13 cellular contexts compared by ENCODE assay signal in genomic region chr18:44458777-44459176, GRCh38.
A peak's percentile ranks its signal among the peaks of the same experiment; 100 is the strongest.
DNase-seq lines count a peak whose midpoint lies in the region; TF ChIP-seq lines count a peak whose summit lies in the region.
"Had no signal": no experiment of that assay in that cellular context is flagged by ENCODE, and none has a peak within 500 bp of the region (broad histone marks: within the 10 kb centered on the region; RNA-seq: fewer than 3 reads in every experiment).

No MANE protein-coding gene starts in this region.

- CTCF ChIA-PET in SK-N-SH (lab: Yijun Ruan, JAX): no interaction called here
- CTCF ChIA-PET in activated CD4-positive, alpha-beta memory T cell treated with anti-CD3 and anti-CD28 coated beads for 36 hours (lab: Charles Lee): no interaction called here

- H2AFZ ChIP-seq in GM23248: no peak overlapping the region
- no peak overlapping the region for H2AFZ ChIP-seq in SK-N-SH (ENCODE audit: low read depth)
- H2AFZ ChIP-seq in smooth muscle cell (ENCODE audit: low read depth): no peak overlapping the region
- H2AFZ ChIP-seq in neuronal stem cell (ENCODE audit: low read length): no peak overlapping the region
- H2AFZ ChIP-seq: PC-9 had no signal

- H3K36me3 ChIP-seq in GM23248 (ENCODE audit: low read depth): no peaks in the 10 kb centered on the region
- no peaks in the 10 kb centered on the region for H3K36me3 ChIP-seq in SK-N-SH (replicated peaks in 1 of 2; ENCODE audit: control insufficient read depth in 1 of 2, insufficient read depth in 2 of 2, low read length in 1 of 2)
- no peaks in the 10 kb centered on the region for H3K36me3 ChIP-seq in smooth muscle cell (ENCODE audit: low read depth)
- H3K36me3 ChIP-seq in neuronal stem cell (replicated peaks in 1 of 2; ENCODE audit: control insufficient read depth in 2 of 2, insufficient read depth in 2 of 2, low read length in 2 of 2): no peaks in the 10 kb centered on the region
- H3K36me3 ChIP-seq: gastrocnemius medialis had no signal

- TF ChIP-seq EP300 in SK-N-SH (IDR thresholded peaks at IDR 0.05; ENCODE audit: borderline replicate concordance in 1 of 2, low read depth in 1 of 2, low read length in 1 of 2): no peak; a peak in 1 of 4 replicates

- H3K27ac Mint-ChIP-seq in activated CD4-positive, alpha-beta memory T cell treated with anti-CD3 and anti-CD28 coated beads for 36 hours: no peak overlapping the region
- H3K27ac Mint-ChIP-seq: stimulated activated naive CD8-positive, alpha-beta T cell treated with anti-CD3 and anti-CD28 coated beads, Interleukin-15, Interleukin-2, amounts not matched to agents 100 ng/mL and 50 ng/mL, for 24 hours had no signal

- H3K9me2 ChIP-seq in GM23248 (ENCODE audit: insufficient read depth) (no peaks in the 10 kb centered on the region), SK-N-SH (no peaks in the 10 kb centered on the region)

- TF ChIP-seq RAD21 in SK-N-SH (IDR thresholded peaks at IDR 0.05; ENCODE audit: low read length): no peak

- no peak overlapping the region for H3K4me2 ChIP-seq in GM23248 (ENCODE audit: unreplicated experiment)
- no peak overlapping the region for H3K4me2 ChIP-seq in SK-N-SH
- H3K4me2 ChIP-seq in smooth muscle cell: no peak overlapping the region
- no peak overlapping the region for H3K4me2 ChIP-seq in neuronal stem cell (ENCODE audit: insufficient read depth, low read length, poor library complexity, severe bottlenecking)
- H3K4me2 ChIP-seq: PC-9 had no signal

- H3K4me1 ChIP-seq in GM23248 (ENCODE audit: insufficient read depth): 0 out of 2 replicates have a peak, but pooled peaks cover 5% of the 10 kb centered on the region
- H3K4me1 ChIP-seq in SK-N-SH (ENCODE audit: control insufficient read depth in 1 of 2, insufficient read depth in 2 of 2, low read depth in 1 of 2, low read length in 1 of 2): peaks cover 0 to 2% of the 10 kb centered on the region in 2 experiments; a peak in 1 of 4 replicates
- H3K4me1 ChIP-seq in smooth muscle cell (ENCODE audit: low read depth): no peaks in the 10 kb centered on the region
- no peaks in the 10 kb centered on the region for H3K4me1 ChIP-seq in neuronal stem cell (ENCODE audit: control insufficient read depth in 2 of 2, insufficient read depth in 1 of 2, low read depth in 1 of 2, low read length in 2 of 2)
- H3K4me1 ChIP-seq: body of pancreas, gastrocnemius medialis had no signal

- H3K27ac ChIP-seq in GM23248 (no peak overlapping the region; the same call in 1 of the 2 replicates), SK-N-SH (ENCODE audit: low read depth in 2 of 2, low read length in 1 of 2) (peak overlapping the region in 1 of 2 experiments; percentile 27; a peak in 2 of 4 replicates), smooth muscle cell (ENCODE audit: low read depth) (peak overlapping the region; percentile 51), neuronal stem cell (replicated peaks; ENCODE audit: low read length) (no peak overlapping the region)
- H3K27ac ChIP-seq: body of pancreas, gastrocnemius medialis, PC-9 had no signal

- WGBS in GM23248 (ENCODE audit: low coverage in 1 of 2, low lambda C conversion rate in 2 of 2, missing lambda C conversion rate in 2 of 2), 2 experiments: 39 to 52% methylated on average over 2 of the region's 2 CpGs
- 48% methylated on average over 2 of the region's 2 CpGs for WGBS in SK-N-SH (ENCODE audit: low lambda C conversion rate)
- WGBS in smooth muscle cell (ENCODE audit: low lambda C conversion rate): 28% methylated on average over 2 of the region's 2 CpGs
- no CpG with 5 or more reads among the region's 2 CpGs for WGBS in neuronal stem cell (ENCODE audit: extremely low coverage in 2 of 2, insufficient read length in 2 of 2, insufficient replicate concordance in 1 of 2), 2 donors

- H2BK120ac ChIP-seq in neuronal stem cell (ENCODE audit: low read depth, low read length): no peak overlapping the region

- H4K91ac ChIP-seq in neuronal stem cell (ENCODE audit: low read depth, low read length, poor library complexity): no peak overlapping the region

- H3K23ac ChIP-seq in neuronal stem cell (ENCODE audit: low read depth, low read length, poor library complexity): no peak overlapping the region

- no peaks in the 10 kb centered on the region for H3K9me3 Mint-ChIP-seq in activated CD4-positive, alpha-beta memory T cell treated with anti-CD3 and anti-CD28 coated beads for 36 hours

- no peaks in the 10 kb centered on the region for H3K79me2 ChIP-seq in GM23248 (ENCODE audit: insufficient read depth)
- H3K79me2 ChIP-seq in SK-N-SH (ENCODE audit: insufficient read depth): no peaks in the 10 kb centered on the region
- no peaks in the 10 kb centered on the region for H3K79me2 ChIP-seq in smooth muscle cell (ENCODE audit: low read depth)

- H3K9ac ChIP-seq in GM23248 (no peak overlapping the region), SK-N-SH (no peak overlapping the region), smooth muscle cell (ENCODE audit: low read depth) (no peak overlapping the region), neuronal stem cell (ENCODE audit: low read depth, low read length, poor library complexity) (no peak overlapping the region)

- H3K9me3 ChIP-seq in GM23248 (ENCODE audit: low read depth) (no peaks in the 10 kb centered on the region), SK-N-SH (no peaks in the 10 kb centered on the region), smooth muscle cell (replicated peaks; ENCODE audit: low read depth) (no peaks in the 10 kb centered on the region), neuronal stem cell (replicated peaks in 1 of 2; ENCODE audit: control insufficient read depth in 2 of 2, insufficient read depth in 1 of 2, low read depth in 1 of 2, low read length in 2 of 2) (no peaks in the 10 kb centered on the region)
- H3K9me3 ChIP-seq: body of pancreas, gastrocnemius medialis had no signal

- H3K4me3 ChIP-seq in GM23248 (no peak overlapping the region), SK-N-SH (ENCODE audit: low read depth in 2 of 2, low read length in 1 of 2) (no peak overlapping the region), fibroblast of mammary gland (ENCODE audit: control insufficient read depth, low read depth, low read length) (no peak overlapping the region), smooth muscle cell (no peak overlapping the region), neuronal stem cell (ENCODE audit: low read length in 2 of 2) (no peak overlapping the region)
- H3K4me3 ChIP-seq: body of pancreas, gastrocnemius medialis, PC-9 had no signal

- TF ChIP-seq CTCF in SK-N-SH (IDR thresholded peaks at IDR 0.05) (peak; percentile 44), fibroblast of mammary gland (conservative IDR thresholded peaks at IDR 0.05; ENCODE audit: control insufficient read depth, insufficient read depth, low read depth, low read length) (peak; percentile 54), smooth muscle cell (IDR thresholded peaks at IDR 0.05; ENCODE audit: borderline replicate concordance, insufficient read depth, poor library complexity, severe bottlenecking) (no peak)

- in situ Hi-C loops in GM23248 (cut with MboI): no loop called here

- H3K18ac ChIP-seq in neuronal stem cell (ENCODE audit: low read length): no peak overlapping the region

- no peak overlapping the region for H4K8ac ChIP-seq in neuronal stem cell (ENCODE audit: low read depth, low read length)

- POLR2A ChIA-PET in SK-N-SH (lab: Yijun Ruan, JAX): no interaction called here
- POLR2A ChIA-PET in activated CD4-positive, alpha-beta memory T cell treated with anti-CD3 and anti-CD28 coated beads for 36 hours (lab: Charles Lee): no interaction called here

- H3K27me3 ChIP-seq in GM23248 (replicated peaks; ENCODE audit: insufficient read depth) (no peaks in the 10 kb centered on the region), SK-N-SH (ENCODE audit: insufficient read depth) (no peaks in the 10 kb centered on the region), smooth muscle cell (ENCODE audit: low read depth) (no peaks in the 10 kb centered on the region), neuronal stem cell (ENCODE audit: control insufficient read depth in 3 of 3, insufficient read depth in 3 of 3, low read depth in 1 of 3, low read length in 3 of 3) (no peaks in the 10 kb centered on the region)
- H3K27me3 ChIP-seq: body of pancreas, gastrocnemius medialis had no signal

- no peaks in the 10 kb centered on the region for H4K20me1 ChIP-seq in GM23248 (ENCODE audit: insufficient read depth)
- no peaks in the 10 kb centered on the region for H4K20me1 ChIP-seq in SK-N-SH (ENCODE audit: insufficient read depth)
- H4K20me1 ChIP-seq in smooth muscle cell (ENCODE audit: low read depth): no peaks in the 10 kb centered on the region

- H2BK5ac ChIP-seq in neuronal stem cell (ENCODE audit: low read length): no peak overlapping the region

- H2BK12ac ChIP-seq in neuronal stem cell (ENCODE audit: low read length): no peak overlapping the region

- H2BK15ac ChIP-seq in neuronal stem cell (ENCODE audit: low read length): no peak overlapping the region

- H3K79me1 ChIP-seq in neuronal stem cell (ENCODE audit: low read depth, low read length): no peaks in the 10 kb centered on the region

- H3K36me3 Mint-ChIP-seq in activated CD4-positive, alpha-beta memory T cell treated with anti-CD3 and anti-CD28 coated beads for 36 hours: no peaks in the 10 kb centered on the region

- intact Hi-C loops in activated CD4-positive, alpha-beta memory T cell treated with anti-CD3 and anti-CD28 coated beads for 36 hours (cut with micrococcal nuclease): no loop called here

- H3F3A ChIP-seq in GM23248 (ENCODE audit: insufficient read depth) (peaks cover 13% of the 10 kb centered on the region), SK-N-SH (replicated peaks; ENCODE audit: insufficient read depth) (peaks cover 3% of the 10 kb centered on the region), smooth muscle cell (ENCODE audit: low read depth) (no peaks in the 10 kb centered on the region)

- no peak overlapping the region for H3K14ac ChIP-seq in neuronal stem cell (ENCODE audit: low read length)

- H3K4me3 Mint-ChIP-seq in activated CD4-positive, alpha-beta memory T cell treated with anti-CD3 and anti-CD28 coated beads for 36 hours: no peak overlapping the region
- H3K4me3 Mint-ChIP-seq: stimulated activated naive CD8-positive, alpha-beta T cell treated with anti-CD3 and anti-CD28 coated beads, Interleukin-15, Interleukin-2, amounts not matched to agents 100 ng/mL and 50 ng/mL, for 24 hours had no signal

- no peak overlapping the region for H2AK5ac ChIP-seq in neuronal stem cell (ENCODE audit: low read depth, low read length)

- no peak overlapping the region for H3K4ac ChIP-seq in neuronal stem cell (ENCODE audit: low read length)

- H3K4me1 Mint-ChIP-seq in activated CD4-positive, alpha-beta memory T cell treated with anti-CD3 and anti-CD28 coated beads for 36 hours (ENCODE audit: low read depth): no peaks in the 10 kb centered on the region

- no peaks in the 10 kb centered on the region for H3K27me3 Mint-ChIP-seq in activated CD4-positive, alpha-beta memory T cell treated with anti-CD3 and anti-CD28 coated beads for 36 hours
- H3K27me3 Mint-ChIP-seq: stimulated activated naive CD8-positive, alpha-beta T cell treated with anti-CD3 and anti-CD28 coated beads, Interleukin-15, Interleukin-2, amounts not matched to agents 100 ng/mL and 50 ng/mL, for 24 hours had no signal

- DNase-seq in GM23248: peak; percentile 90
- no peak for DNase-seq in SK-N-SH
- DNase-seq in fibroblast of mammary gland (ENCODE audit: low read depth): peak; percentile 92
- no peak for DNase-seq in smooth muscle cell (lab: John Stamatoyannopoulos, UW; ENCODE audit: unreplicated experiment)
- no peak for DNase-seq in neuronal stem cell (ENCODE audit: low spot score)
- DNase-seq in activated effector memory CD4-positive, alpha-beta T cell treated with Interleukin-2 at 50 U/mL for 16 hours: no peak
- DNase-seq in activated CD4-positive, alpha-beta memory T cell treated with anti-CD3 and anti-CD28 coated beads for 36 hours: no peak
- DNase-seq: body of pancreas, DMS 273 treated with DMSO at 0.1 percent for 48 hours, gastrocnemius medialis, NCI-H2227 treated with DMSO at 0.1 percent for 48 hours, PC-9 had no signal

Comparison
In these comparisons a context has a peak if more than half of its experiments do, and no peak if none do; other contexts are left out.
1. DNase-seq: peak in GM23248 (single experiment) and fibroblast of mammary gland (single experiment); none in SK-N-SH (single experiment), smooth muscle cell (single experiment), neuronal stem cell (single experiment), activated effector memory CD4-positive, alpha-beta T cell treated with Interleukin-2 at 50 U/mL for 16 hours (single experiment) and activated CD4-positive, alpha-beta memory T cell treated with anti-CD3 and anti-CD28 coated beads for 36 hours (single experiment).